Comparison of ENCODE assay signal across 9 cellular contexts in genomic region chr20:46558511-46558959, GRCh38. TPM values are rescaled to one million over a fixed set of nuclear protein-coding genes. Genes with fewer than 3 reads are reported as not detected.
DNase-seq lines count a peak whose midpoint lies in the region; ATAC-seq and TF ChIP-seq lines count a peak whose summit lies in the region.
"Had no signal": no experiment of that assay in that cellular context is flagged by ENCODE, and none has a peak within 500 bp of the region (broad histone marks: within the 10 kb centered on the region; RNA-seq: fewer than 3 reads in every experiment).

No MANE protein-coding gene starts in this region.

- H3K4ac ChIP-seq in IMR-90 (ENCODE audit: low read depth, low read length), result no peak overlapping the region

- no peak overlapping the region for H2BK5ac ChIP-seq in IMR-90 (ENCODE audit: low read depth, low read length, poor library complexity, severe bottlenecking)

- no peak for TF ChIP-seq POLR2A in IMR-90 (IDR thresholded peaks at IDR 0.05; ENCODE audit: low read depth, low read length)

- no peak overlapping the region for H3K4me3 ChIP-seq in IMR-90 (ENCODE audit: insufficient read depth, low read depth, low read length)
- no peak overlapping the region for H3K4me3 ChIP-seq in astrocyte of the spinal cord (ENCODE audit: low read depth, low read length)
- H3K4me3 ChIP-seq: lower lobe of right lung had no signal

- peak overlapping the region; percentile 87 for H2AFZ ChIP-seq in IMR-90 (replicated peaks; ENCODE audit: low read length, poor library complexity)

- H3K23ac ChIP-seq in IMR-90 (ENCODE audit: low read depth, low read length), result no peak overlapping the region

- peaks cover 3% of the 10 kb centered on the region; the same call in 1 of the 2 replicates for H3K4me1 ChIP-seq in IMR-90 (ENCODE audit: control insufficient read depth, insufficient read depth, low read length)

- no peaks in the 10 kb centered on the region; the same call in 1 of the 2 replicates for H3K9me1 ChIP-seq in IMR-90 (ENCODE audit: insufficient read depth, low read length)

- peak; percentile 89 for ATAC-seq in IMR-90 (ENCODE audit: low read depth)

- no TSS peak for BruUV-seq in IMR-90 (replicated peaks; lab: Mats Ljungman, UMichigan)

- CTCF ChIA-PET in IMR-90 (lab: Yijun Ruan, JAX), result no interaction called here

- H3K18ac ChIP-seq in IMR-90 (ENCODE audit: low read depth, low read length), result no peak overlapping the region

- dilution Hi-C loops in IMR-90 (cut with HindIII; ENCODE audit: low sequenced_read_pairs, unreplicated experiment), result no loop called here

- H2AK5ac ChIP-seq in IMR-90 (ENCODE audit: low read depth, low read length), result no peak overlapping the region

- no peak overlapping the region for H4K91ac ChIP-seq in IMR-90 (ENCODE audit: insufficient read depth, low read depth, low read length)

- TF ChIP-seq CTCF in IMR-90 (conservative IDR thresholded peaks at IDR 0.05; ENCODE audit: low read depth, low read length) (no peak), astrocyte of the spinal cord (IDR thresholded peaks at IDR 0.05; ENCODE audit: low read depth, low read length) (no peak)

- peak overlapping the region; percentile 16; the same call in 1 of the 2 replicates for H3K14ac ChIP-seq in IMR-90 (replicated peaks; ENCODE audit: low read depth, low read length)

- H3K27ac ChIP-seq in IMR-90 (ENCODE audit: insufficient read depth, low read length), result no peak overlapping the region
- H3K27ac ChIP-seq: lower lobe of right lung had no signal

- intact Hi-C loops in IMR-90 (cut with micrococcal nuclease), result loop anchor here (5.0 kb wide), 1 partner anchor 124 kb away; no protein-coding TSS in a partner anchor

- H4K5ac ChIP-seq in IMR-90 (ENCODE audit: low read depth, low read length), result no peak overlapping the region

- no peak for TF ChIP-seq RAD21 in IMR-90 (IDR thresholded peaks at IDR 0.05; ENCODE audit: low read length)

- no peaks in the 10 kb centered on the region for H4K20me1 ChIP-seq in IMR-90 (ENCODE audit: insufficient read depth, low read length)

- H2BK20ac ChIP-seq in IMR-90 (ENCODE audit: low read depth, low read length), result no peak overlapping the region

- no peak overlapping the region for H2BK120ac ChIP-seq in IMR-90 (ENCODE audit: low read depth, low read length)

- H2BK15ac ChIP-seq in IMR-90 (ENCODE audit: low read depth, low read length), result no peak overlapping the region

- H4K8ac ChIP-seq in IMR-90 (ENCODE audit: low read depth in 2 of 2, low read length in 2 of 2), result peak overlapping the region; percentile 61 to 80; a peak in 3 of 4 replicates

- H3K9me3 ChIP-seq in IMR-90 (ENCODE audit: control insufficient read depth, insufficient read depth, low read length), result no peaks in the 10 kb centered on the region
- H3K9me3 ChIP-seq: lower lobe of right lung had no signal

- H3K9ac ChIP-seq in IMR-90 (ENCODE audit: low read depth, low read length), result no peak overlapping the region

- no peaks in the 10 kb centered on the region for H3K36me3 ChIP-seq in IMR-90 (ENCODE audit: control insufficient read depth, insufficient read depth, low read length)
- H3K36me3 ChIP-seq: lower lobe of right lung had no signal

- H3K27me3 ChIP-seq in IMR-90 (ENCODE audit: control insufficient read depth, insufficient read depth, low read length), result no peaks in the 10 kb centered on the region; the same call in 1 of the 2 replicates

- POLR2A ChIA-PET in IMR-90 (lab: Charles Lee; ENCODE audit: unreplicated experiment), result no interaction called here

- no peaks in the 10 kb centered on the region for H3K79me1 ChIP-seq in IMR-90 (ENCODE audit: low read depth in 1 of 2, low read length in 2 of 2)

- H2AK9ac ChIP-seq in IMR-90 (replicated peaks; ENCODE audit: low read depth, low read length, poor library complexity), result no peak overlapping the region

- DNase-seq in Ammon's horn (ENCODE audit: low spot score), result peak; percentile 45
- peak; percentile 98 for DNase-seq in IMR-90
- DNase-seq in astrocyte of the spinal cord (ENCODE audit: low read depth, low spot score), result peak; percentile 69
- DNase-seq in non-pigmented ciliary epithelial cell (ENCODE audit: low read depth), result peak; percentile 74
- no peak for DNase-seq in KBM-7
- no peak for DNase-seq in NCI-H2196 (lab: John Stamatoyannopoulos, UW; ENCODE audit: unreplicated experiment)
- DNase-seq in COR-L47 (lab: John Stamatoyannopoulos, UW), result no peak
- no peak for DNase-seq in epidermal melanocyte (ENCODE audit: insufficient read length, low spot score)
- DNase-seq: lower lobe of right lung had no signal

- WGBS in IMR-90 (ENCODE audit: extremely low coverage in 2 of 2, insufficient read length in 1 of 2), 2 experiments, result 60% methylated on average over 1 of the region's 5 CpGs; no CpG with 5 or more reads in 1 of the 2 experiments

- in situ Hi-C loops in IMR-90 (cut with MboI; ENCODE audit: low sequenced_read_pairs) (no loop called here), astrocyte of the spinal cord (cut with HindIII; ENCODE audit: low sequenced_read_pairs) (no loop called here), KBM-7 (cut with MboI; ENCODE audit: low pct_unique_long_range_greater_than_20kb, low sequenced_read_pairs) (no loop called here)

- H3K56ac ChIP-seq in IMR-90 (ENCODE audit: extremely low read depth, insufficient read depth, low read length), result no peak overlapping the region

- no peak overlapping the region for H3K4me2 ChIP-seq in IMR-90 (ENCODE audit: low read depth, low read length)

TF ChIP-seq in IMR-90, 13 proteins besides CTCF, POLR2A, EP300 and RAD21:
- TF ChIP-seq FOS (IDR thresholded peaks at IDR 0.05; ENCODE audit: low read depth, low read length) (peak; percentile 71), RFX5 (IDR thresholded peaks at IDR 0.05; ENCODE audit: low read depth, low read length) (no peak), MAZ (IDR thresholded peaks at IDR 0.05; ENCODE audit: borderline replicate concordance, low read depth, low read length) (peak; percentile 42; the same call in 1 of the 2 replicates), RCOR1 (IDR thresholded peaks at IDR 0.05; ENCODE audit: insufficient replicate concordance, low read length) (peak; percentile 95), CHD1 (IDR thresholded peaks at IDR 0.05; ENCODE audit: low read depth, low read length) (no peak), SMC3 (IDR thresholded peaks at IDR 0.05; ENCODE audit: low read depth, low read length) (0 out of 2 replicates have a peak, but pooled peaks have one; percentile 6), MAFK (IDR thresholded peaks at IDR 0.05; ENCODE audit: low read depth, low read length) (peak; percentile 53), NFE2L2 (IDR thresholded peaks at IDR 0.05; ENCODE audit: low read depth, low read length) (peak; percentile 5; the same call in 1 of the 2 replicates)

RNA-seq across cellular contexts. Expression of gene OCSTAMP, which starts 8.1 kb away (rescaled TPM):
- total RNA-seq in IMR-90 (2012; rRNA removed), result not detected in 2 replicates
- polyA plus RNA-seq in IMR-90 (2012; rRNA removed), result not detected in 2 replicates
- polyA plus RNA-seq in IMR-90 (2012; cell fraction: cytosol; rRNA removed), result not detected in 2 replicates
- polyA plus RNA-seq in IMR-90 (2012; cell fraction: nucleus; rRNA removed; ENCODE audit: low replicate concordance), result not detected in 2 replicates
- total RNA-seq: lower lobe of right lung had no signal

RNA-seq across cellular contexts. Expression of gene ZNF334, which starts 45.2 kb away (rescaled TPM):
- 1.1 and 1.4 TPM in 2 replicates for total RNA-seq in IMR-90 (2012; rRNA removed)
- 1.5 and 2.1 TPM in 2 replicates for polyA plus RNA-seq in IMR-90 (2012; rRNA removed)
- 0.12 and 0.29 TPM in 2 replicates for polyA plus RNA-seq in IMR-90 (2012; cell fraction: cytosol; rRNA removed)
- polyA plus RNA-seq in IMR-90 (2012; cell fraction: nucleus; rRNA removed; ENCODE audit: low replicate concordance), result 1.7 and 14.9 TPM in 2 replicates

Comparison
In these comparisons a context has a peak if more than half of its experiments do, and no peak if none do; other contexts are left out.
1. DNase-seq: peak in Ammon's horn (single experiment), IMR-90 (single experiment), astrocyte of the spinal cord (single experiment) and non-pigmented ciliary epithelial cell (single experiment); none in KBM-7 (single experiment), NCI-H2196 (single experiment), COR-L47 (single experiment) and epidermal melanocyte (single experiment).